1 cellular context compared by ENCODE assay signal in the genomic region with DNA sequence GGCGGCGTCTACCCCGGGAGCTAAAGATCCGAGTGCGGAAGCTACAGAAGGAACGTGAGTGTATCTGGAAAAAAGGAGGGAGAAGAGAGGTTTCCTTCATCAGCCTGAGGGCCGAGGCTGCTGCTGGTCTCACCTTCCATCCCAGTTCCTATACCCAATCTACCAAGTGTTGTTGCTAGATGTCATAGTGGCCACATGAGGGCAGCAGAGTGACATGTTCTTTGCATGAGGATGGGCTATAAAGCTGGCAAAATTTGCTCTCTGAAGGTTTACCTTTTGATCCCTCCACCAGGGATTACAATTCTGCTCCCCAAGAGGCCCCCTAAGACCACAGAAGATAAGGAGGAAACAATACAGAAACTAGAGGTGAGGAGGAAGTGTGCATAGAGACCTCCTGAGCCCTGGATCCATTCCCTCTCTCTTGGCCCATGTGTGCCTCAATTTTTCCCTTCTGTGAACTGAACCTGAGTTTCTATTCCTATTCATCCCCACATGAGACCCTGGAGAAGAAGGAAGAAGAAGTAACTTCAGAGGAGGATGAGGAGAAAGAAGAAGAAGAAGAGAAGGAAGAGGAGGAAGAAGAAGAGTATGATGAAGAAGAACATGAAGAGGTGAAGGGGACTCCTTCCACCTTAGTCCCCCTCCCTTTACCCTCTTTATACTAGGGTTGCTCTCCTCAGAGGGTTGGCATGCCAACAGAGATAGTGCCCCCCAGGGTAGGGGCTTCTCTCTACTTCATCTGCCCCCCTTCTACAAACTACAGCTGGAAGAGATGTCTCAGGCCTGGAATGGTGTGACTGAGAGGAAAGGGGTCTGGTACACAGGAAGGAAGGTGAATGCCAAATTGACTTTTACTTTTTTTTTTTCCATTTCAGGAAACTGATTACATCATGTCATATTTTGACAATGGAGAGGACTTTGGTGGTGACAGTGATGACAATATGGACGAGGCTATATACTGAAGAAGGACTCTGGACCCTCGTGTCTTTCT.
TF ChIP-seq lines count a peak whose summit lies in the region.

No MANE protein-coding gene starts in this region.

TF ChIP-seq in K562, 482 proteins besides CTCF, POLR2A, EP300 and RAD21 (continued from another document):
- TF ChIP-seq ASH1L (IDR thresholded peaks at IDR 0.05; ENCODE audit: borderline replicate concordance, low read depth, partially characterized antibody): no peak
- TF ChIP-seq HDAC1 (IDR thresholded peaks at IDR 0.05): 0 out of 4 replicates have a peak, but pooled peaks of 1 of the 2 experiments have one; percentile 13
- 0 out of 2 replicates have a peak, but pooled peaks have one; percentile 63 for TF ChIP-seq LCOR (CRISPR knock-in tag; IDR thresholded peaks at IDR 0.05)
- TF ChIP-seq RFX1 (IDR thresholded peaks at IDR 0.05): 0 out of 2 replicates have a peak, but pooled peaks have one; percentile 12
